7 cellular contexts compared by ENCODE assay signal in the genomic region with DNA sequence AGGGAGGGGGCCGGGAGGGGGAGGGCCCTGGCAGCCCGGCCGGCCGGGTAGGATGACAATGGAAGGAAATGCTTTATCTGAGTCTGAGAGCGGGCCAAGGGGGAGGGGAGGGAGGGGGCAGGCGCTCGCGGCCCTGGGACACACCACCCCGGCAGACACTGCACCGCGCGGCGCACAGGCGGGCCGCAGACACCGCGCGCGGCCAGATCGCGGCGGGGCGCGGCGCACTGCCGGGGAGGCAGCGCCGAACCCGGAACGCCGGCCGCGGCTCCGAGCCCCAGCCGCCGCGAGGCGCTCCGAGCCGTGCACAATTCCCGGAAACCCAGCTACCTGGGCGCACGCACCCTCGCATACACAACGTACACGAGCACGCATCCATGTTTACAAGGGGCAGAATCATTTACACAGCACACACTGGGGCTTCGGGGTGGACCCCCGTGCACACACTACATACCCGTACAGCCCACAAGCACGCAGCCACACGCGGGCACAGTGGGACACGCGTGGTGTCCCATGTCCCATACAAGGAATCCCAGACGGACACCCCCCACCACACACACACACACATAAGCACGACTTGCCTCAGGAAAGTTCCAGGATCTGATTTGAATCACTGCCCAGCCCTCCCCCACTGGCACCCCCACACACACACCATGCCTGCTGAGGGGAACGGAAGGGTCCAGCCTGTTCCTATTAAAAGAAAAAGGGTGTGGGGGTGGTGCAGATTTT. TPM values are rescaled to one million over a fixed set of nuclear protein-coding genes. Genes with fewer than 3 reads are reported as not detected.
DNase-seq lines count a peak whose midpoint lies in the region; ATAC-seq, FAIRE-seq and TF ChIP-seq lines count a peak whose summit lies in the region.

A gene (minus strand): TSS at position 2 of the 729 bp plus-strand sequence. CDS start 118 bp downstream, outside the sequence.

- peak; percentile 80; the same call in 1 of the 2 replicates for TF ChIP-seq POLR2A in GM12892 (IDR thresholded peaks at IDR 0.05; ENCODE audit: low read depth, low read length)
- TF ChIP-seq POLR2A in erythroblast (IDR thresholded peaks at IDR 0.05; ENCODE audit: low read length), result peak; percentile 62

- peak within 1 kb of the TSS; percentile 79 to 86 for H3K4me3 ChIP-seq in mucosa of rectum (ENCODE audit: low read length in 2 of 2)

- peaks cover 80% of the 10 kb centered on the region for H3K4me1 Mint-ChIP-seq in activated T-cell treated with anti-CD3 and anti-CD28 coated beads, Interleukin-2, amount 50 U/mL, for 4 hours (ENCODE audit: low read depth)
- peaks cover 48 to 63% of the 10 kb centered on the region in 2 donors for H3K4me1 Mint-ChIP-seq in stimulated activated naive B cell treated with anti-CD40 and anti-IgM and Interleukin-4, amounts not matched to agents 10 μg/mL and 1 μg/mL and 100 μg/mL, for 72 hours

- no peaks in the 10 kb centered on the region for H3K9me3 Mint-ChIP-seq in activated T-cell treated with anti-CD3 and anti-CD28 coated beads, Interleukin-2, amount 50 U/mL, for 4 hours
- no peaks in the 10 kb centered on the region for H3K9me3 Mint-ChIP-seq in stimulated activated naive B cell treated with anti-CD40 and anti-IgM and Interleukin-4, amounts not matched to agents 10 μg/mL and 1 μg/mL and 100 μg/mL, for 72 hours

- peaks cover 38 to 41% of the 10 kb centered on the region in 2 donors for H3K4me1 ChIP-seq in mucosa of rectum (ENCODE audit: control insufficient read depth in 2 of 2, insufficient read depth in 2 of 2, low read length in 2 of 2)

- DNase-seq in GM12892 (ENCODE audit: insufficient read length) (peak; percentile 85), NOMO-1 treated with dmso at 0.1 percent for 144 hours (lab: John Stamatoyannopoulos, UW; ENCODE audit: unreplicated experiment) (peak; percentile 42), erythroblast (lab: John Stamatoyannopoulos, UW) (peak; percentile 85 to 87)
- peak; percentile 66 for DNase-seq in activated T-cell treated with anti-CD3 and anti-CD28 coated beads, Interleukin-2, amount 50 U/mL, for 4 hours
- peak; percentile 40 for DNase-seq in stimulated activated naive B cell treated with anti-CD40 and anti-IgM and Interleukin-4, amounts not matched to agents 10 μg/mL and 1 μg/mL and 100 μg/mL, for 72 hours

- H3K27me3 ChIP-seq in mucosa of rectum (ENCODE audit: control insufficient read depth in 2 of 2, insufficient read depth in 2 of 2, low read length in 2 of 2), result no peaks in the 10 kb centered on the region

- peak within 1 kb of the TSS; percentile 86 to 98 for H3K27ac ChIP-seq in mucosa of rectum (ENCODE audit: low read depth in 2 of 2, low read length in 2 of 2)

- H3K9me3 ChIP-seq in mucosa of rectum (ENCODE audit: control insufficient read depth in 2 of 2, low read length in 2 of 2), result no peaks in the 10 kb centered on the region

- FAIRE-seq in GM12892 (lab: Jason Lieb, UNC), result no peak

- ATAC-seq in HG02938 (IDR thresholded peaks at IDR 0.05; ENCODE audit: unreplicated experiment), result peak; percentile 34
- ATAC-seq in activated T-cell treated with anti-CD3 and anti-CD28 coated beads, Interleukin-2, amount 50 U/mL, for 4 hours, result peak; percentile 69 to 70
- peak; percentile 69 to 71 for ATAC-seq in stimulated activated naive B cell treated with anti-CD40 and anti-IgM and Interleukin-4, amounts not matched to agents 10 μg/mL and 1 μg/mL and 100 μg/mL, for 72 hours (replicated peaks)

- peak within 1 kb of the TSS; percentile 88 to 95 for H3K9ac ChIP-seq in mucosa of rectum (ENCODE audit: low read depth in 1 of 2, low read length in 2 of 2)

- no peaks in the 10 kb centered on the region for H3K36me3 ChIP-seq in mucosa of rectum (ENCODE audit: control insufficient read depth in 2 of 2, insufficient read depth in 2 of 2, low read length in 2 of 2)

- peak within 1 kb of the TSS; percentile 99 for H3K27ac Mint-ChIP-seq in stimulated activated naive B cell treated with anti-CD40 and anti-IgM and Interleukin-4, amounts not matched to agents 10 μg/mL and 1 μg/mL and 100 μg/mL, for 72 hours

- peaks cover 17% of the 10 kb centered on the region for H3K36me3 Mint-ChIP-seq in activated T-cell treated with anti-CD3 and anti-CD28 coated beads, Interleukin-2, amount 50 U/mL, for 4 hours (ENCODE audit: insufficient read depth)
- H3K36me3 Mint-ChIP-seq in stimulated activated naive B cell treated with anti-CD40 and anti-IgM and Interleukin-4, amounts not matched to agents 10 μg/mL and 1 μg/mL and 100 μg/mL, for 72 hours, result peaks cover 8 to 30% of the 10 kb centered on the region in 2 donors

- H3K4me3 Mint-ChIP-seq in activated T-cell treated with anti-CD3 and anti-CD28 coated beads, Interleukin-2, amount 50 U/mL, for 4 hours, result peak within 1 kb of the TSS; percentile 97
- peak within 1 kb of the TSS; percentile 92 to 97 for H3K4me3 Mint-ChIP-seq in stimulated activated naive B cell treated with anti-CD40 and anti-IgM and Interleukin-4, amounts not matched to agents 10 μg/mL and 1 μg/mL and 100 μg/mL, for 72 hours

- no peaks in the 10 kb centered on the region for H3K27me3 Mint-ChIP-seq in activated T-cell treated with anti-CD3 and anti-CD28 coated beads, Interleukin-2, amount 50 U/mL, for 4 hours (ENCODE audit: low read depth)
- H3K27me3 Mint-ChIP-seq in stimulated activated naive B cell treated with anti-CD40 and anti-IgM and Interleukin-4, amounts not matched to agents 10 μg/mL and 1 μg/mL and 100 μg/mL, for 72 hours, result no peaks in the 10 kb centered on the region

RNA-seq across cellular contexts. Expression of the gene that starts here (rescaled TPM):
- 29.1 TPM for polyA plus RNA-seq in GM12892 (2012; ENCODE audit: missing spikeins)
- total RNA-seq in activated T-cell treated with anti-CD3 and anti-CD28 coated beads, Interleukin-2, amount 50 U/mL, for 4 hours, result 100 to 1,000 TPM; 168 to 199 (median 199) TPM

Comparison
In these comparisons a context has a peak if more than half of its experiments do, and no peak if none do; other contexts are left out.
1. Peak in every context shown above with its lines: DNase-seq, ATAC-seq, H3K4me3 ChIP-seq and H3K27ac ChIP-seq.